Comparison of ENCODE assay signal across 35 cellular contexts in genomic region chr10:60835005-60835404, GRCh38.
"Had no signal": no experiment of that assay in that cellular context is flagged by ENCODE, and none has a peak within 500 bp of the region (broad histone marks: within the 10 kb centered on the region; RNA-seq: fewer than 3 reads in every experiment).

No MANE protein-coding gene starts in this region.

- H3K36me3 Mint-ChIP-seq: activated CD4-positive, alpha-beta memory T cell treated with anti-CD3 and anti-CD28 coated beads for 36 hours; activated CD8-positive, alpha-beta memory T cell treated with anti-CD3 and anti-CD28 coated beads, Interleukin-2, amount 10 ng/mL, durations not matched to agents 7 days and 5 days; activated naive CD8-positive, alpha-beta T cell had no signal

- DNase-seq: activated B cell treated with CpG ODN at 0.5 μM for 24 hours; activated CD4-positive, alpha-beta memory T cell treated with anti-CD3 and anti-CD28 coated beads for 36 hours; activated CD4-positive, alpha-beta T cell treated with anti-CD3 and anti-CD28 coated beads for 36 hours; activated CD4-positive, alpha-beta T cell treated with anti-CD3 and anti-CD28 coated beads, Interleukin-2, amount 10 ng/mL, durations not matched to agents 24 days and 14 days; activated CD8-positive, alpha-beta memory T cell treated with anti-CD3 and anti-CD28 coated beads, Interleukin-2, amount 10 ng/mL, durations not matched to agents 7 days and 5 days; activated CD8-positive, alpha-beta memory T cell treated with anti-CD3 and anti-CD28 coated beads, Interleukin-2, amount 50 U/mL, for 4 hours; activated CD8-positive, alpha-beta T cell treated with anti-CD3 and anti-CD28 coated beads, Interleukin-2, amount 10 ng/mL, durations not matched to agents 7 days and 5 days; activated gamma-delta T cell; activated naive CD4-positive, alpha-beta T cell; activated naive CD4-positive, alpha-beta T cell treated with anti-CD3 and anti-CD28 coated beads, Interleukin-2, amount 50 U/mL, for 16 hours; activated T-cell treated with anti-CD3 and anti-CD28 coated beads, Interleukin-2, amount 50 U/mL, for 1 hour; activated T-cell treated with anti-CD3 and anti-CD28 coated beads, Interleukin-2, amount 50 U/mL, for 48 hours; amniotic stem cell; anterior cingulate cortex; body of pancreas; caudate nucleus; cortex of kidney; dermis blood vessel endothelial cell; effector CD4-positive, alpha-beta T cell; effector memory CD8-positive, alpha-beta T cell; erythroblast; foreskin keratinocyte; gastrocnemius medialis; glutamatergic neuron; SW 1271; T-helper 1 cell; T-helper 17 cell; T1000; WERI-Rb-1 had no signal

- FAIRE-seq: colon had no signal

- H3K27ac Mint-ChIP-seq: activated B cell treated with CpG ODN at 0.5 μM for 24 hours; activated CD4-positive, alpha-beta memory T cell treated with anti-CD3 and anti-CD28 coated beads for 36 hours; activated CD4-positive, alpha-beta T cell treated with anti-CD3 and anti-CD28 coated beads for 36 hours; activated CD4-positive, alpha-beta T cell treated with anti-CD3 and anti-CD28 coated beads, Interleukin-2, amount 10 ng/mL, durations not matched to agents 24 days and 14 days; activated CD8-positive, alpha-beta memory T cell treated with anti-CD3 and anti-CD28 coated beads, Interleukin-2, amount 10 ng/mL, durations not matched to agents 7 days and 5 days; activated CD8-positive, alpha-beta T cell treated with anti-CD3 and anti-CD28 coated beads, Interleukin-2, amount 10 ng/mL, durations not matched to agents 7 days and 5 days; activated naive CD8-positive, alpha-beta T cell; activated T-helper 1 cell treated with anti-CD3 and anti-CD28 coated beads, Interleukin-12 subunit alpha, Interleukin-12 subunit beta, Interleukin-2, Interleukin-4 antibody, amounts not matched to agents 30 ng/mL and 10 ng/mL and 1 ng/mL, durations not matched to agents 14 hours and 24 hours and 36 hours; effector memory CD8-positive, alpha-beta T cell; T-helper 17 cell; T-helper 2 cell treated with Interferon-gamma antibody and Interleukin-4, amounts not matched to agents 5 μg/mL and 100 μg/mL, for 36 hours had no signal

- H3K27ac ChIP-seq: body of pancreas, esophagus muscularis mucosa, foreskin keratinocyte, WERI-Rb-1 had no signal

- H3K9me3 Mint-ChIP-seq: activated B cell treated with CpG ODN at 0.5 μM for 24 hours; activated CD4-positive, alpha-beta memory T cell treated with anti-CD3 and anti-CD28 coated beads for 36 hours; activated CD4-positive, alpha-beta T cell treated with anti-CD3 and anti-CD28 coated beads, Interleukin-2, amount 10 ng/mL, durations not matched to agents 24 days and 14 days; activated T-helper 1 cell treated with anti-CD3 and anti-CD28 coated beads, Interleukin-12 subunit alpha, Interleukin-12 subunit beta, Interleukin-2, Interleukin-4 antibody, amounts not matched to agents 30 ng/mL and 10 ng/mL and 1 ng/mL, durations not matched to agents 14 hours and 24 hours and 36 hours; effector memory CD8-positive, alpha-beta T cell; T-helper 2 cell treated with Interferon-gamma antibody and Interleukin-4, amounts not matched to agents 5 μg/mL and 100 μg/mL, for 36 hours had no signal

- H3K4me3 ChIP-seq: body of pancreas, esophagus muscularis mucosa, gastrocnemius medialis had no signal

- H3K4me1 ChIP-seq: body of pancreas, esophagus muscularis mucosa, foreskin keratinocyte had no signal

- ATAC-seq: activated CD4-positive, alpha-beta T cell treated with anti-CD3 and anti-CD28 coated beads for 36 hours; activated CD4-positive, CD25-positive, alpha-beta regulatory T cell treated with anti-CD3 and anti-CD28 coated beads, Interleukin-2, amount 50 U/mL, for 24 hours; activated CD8-positive, alpha-beta memory T cell treated with anti-CD3 and anti-CD28 coated beads, Interleukin-2, amount 10 ng/mL, durations not matched to agents 7 days and 5 days; activated CD8-positive, alpha-beta T cell treated with anti-CD3 and anti-CD28 coated beads, Interleukin-2, amount 10 ng/mL, durations not matched to agents 7 days and 5 days; body of pancreas; effector memory CD8-positive, alpha-beta T cell; gastrocnemius medialis; T-helper 17 cell had no signal

- H3K36me3 ChIP-seq: esophagus muscularis mucosa, gastrocnemius medialis, WERI-Rb-1 had no signal

- H3K4me3 Mint-ChIP-seq: activated B cell treated with CpG ODN at 0.5 μM for 24 hours; activated CD4-positive, alpha-beta memory T cell treated with anti-CD3 and anti-CD28 coated beads for 36 hours; activated CD4-positive, alpha-beta T cell treated with anti-CD3 and anti-CD28 coated beads for 36 hours; activated CD4-positive, alpha-beta T cell treated with anti-CD3 and anti-CD28 coated beads, Interleukin-2, amount 10 ng/mL, durations not matched to agents 24 days and 14 days; activated CD8-positive, alpha-beta memory T cell treated with anti-CD3 and anti-CD28 coated beads, Interleukin-2, amount 10 ng/mL, durations not matched to agents 7 days and 5 days; activated CD8-positive, alpha-beta T cell treated with anti-CD3 and anti-CD28 coated beads, Interleukin-2, amount 10 ng/mL, durations not matched to agents 7 days and 5 days; activated naive CD8-positive, alpha-beta T cell; activated T-helper 1 cell treated with anti-CD3 and anti-CD28 coated beads, Interleukin-12 subunit alpha, Interleukin-12 subunit beta, Interleukin-2, Interleukin-4 antibody, amounts not matched to agents 30 ng/mL and 10 ng/mL and 1 ng/mL, durations not matched to agents 14 hours and 24 hours and 36 hours; effector memory CD8-positive, alpha-beta T cell; T-helper 17 cell; T-helper 2 cell treated with Interferon-gamma antibody and Interleukin-4, amounts not matched to agents 5 μg/mL and 100 μg/mL, for 36 hours had no signal

- H3K9me3 ChIP-seq: body of pancreas, esophagus muscularis mucosa, gastrocnemius medialis had no signal

- H3K27me3 ChIP-seq: body of pancreas, esophagus muscularis mucosa, foreskin keratinocyte, gastrocnemius medialis had no signal

- H3K4me1 Mint-ChIP-seq: activated B cell treated with CpG ODN at 0.5 μM for 24 hours; activated CD4-positive, alpha-beta T cell treated with anti-CD3 and anti-CD28 coated beads for 36 hours; activated CD4-positive, alpha-beta T cell treated with anti-CD3 and anti-CD28 coated beads, Interleukin-2, amount 10 ng/mL, durations not matched to agents 24 days and 14 days; activated CD8-positive, alpha-beta memory T cell treated with anti-CD3 and anti-CD28 coated beads, Interleukin-2, amount 10 ng/mL, durations not matched to agents 7 days and 5 days; T-helper 17 cell had no signal

- H3K27me3 Mint-ChIP-seq: activated B cell treated with CpG ODN at 0.5 μM for 24 hours; activated naive CD8-positive, alpha-beta T cell had no signal
